Comparison of ENCODE assay signal across 19 cellular contexts in the genomic region with DNA sequence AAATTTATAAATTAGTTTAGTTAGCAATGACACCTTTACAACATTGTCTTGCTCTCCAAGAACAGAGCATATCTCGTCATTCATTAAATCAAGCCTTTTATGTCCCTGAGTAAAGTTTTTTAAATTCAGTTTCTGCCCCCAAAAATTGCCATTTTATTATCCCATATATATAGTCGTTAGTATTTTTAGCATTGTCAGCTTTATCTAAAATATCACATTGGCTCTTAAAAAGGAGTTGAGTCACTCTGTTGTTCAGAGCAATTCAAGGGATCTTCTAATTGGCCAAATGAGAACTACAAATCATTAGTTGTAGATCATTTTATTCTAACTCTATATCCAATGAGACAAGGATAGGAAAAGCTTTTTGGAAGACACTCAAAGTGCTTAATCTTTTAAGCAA.
DNase-seq lines count a peak whose midpoint lies in the region; ATAC-seq, FAIRE-seq and TF ChIP-seq lines count a peak whose summit lies in the region.
"Had no signal": no experiment of that assay in that cellular context is flagged by ENCODE, and none has a peak within 500 bp of the region (broad histone marks: within the 10 kb centered on the region; RNA-seq: fewer than 3 reads in every experiment).

No MANE protein-coding gene starts in this region.

- 34% methylated on average over 2 of the region's 2 CpGs for WGBS in SK-N-SH (ENCODE audit: low lambda C conversion rate)
- 3% methylated on average over 2 of the region's 2 CpGs for WGBS in A549 (ENCODE audit: missing lambda C conversion rate)
- WGBS in K562 (ENCODE audit: insufficient coverage, low coverage, missing lambda C conversion rate) = 0% methylated on average over 2 of the region's 2 CpGs

- in situ Hi-C loops in K562 (cut with MboI) = no loop called here

- TF ChIP-seq CTCF in SK-N-SH (IDR thresholded peaks at IDR 0.05) = no peak
- TF ChIP-seq CTCF in A549 (IDR thresholded peaks at IDR 0.05) = no peak
- TF ChIP-seq CTCF in K562 (IDR thresholded peaks at IDR 0.05 in 2 of 3, conservative IDR thresholded peaks at IDR 0.05 in 1 of 3; ENCODE audit: insufficient read depth in 2 of 3, low read depth in 1 of 3, low read length in 3 of 3) = no peak

- H4K20me1 ChIP-seq in SK-N-SH (ENCODE audit: insufficient read depth) (no peaks in the 10 kb centered on the region), K562 (replicated peaks; ENCODE audit: control insufficient read depth, insufficient read depth, low read length) (no peaks in the 10 kb centered on the region)
- H4K20me1 ChIP-seq: BLaER1 treated with 17β-estradiol and CSF1 and Interleukin-3, amounts not matched to agents 10 nM and 100 nM had no signal

- CTCF ChIA-PET in SK-N-SH (lab: Yijun Ruan, JAX) = no interaction called here
- CTCF ChIA-PET in A549 (lab: Yijun Ruan, JAX) = no interaction called here
- CTCF ChIA-PET in K562 (lab: Yijun Ruan, JAX; ENCODE audit: low intra/inter-chr PET ratio) = no interaction called here

- H2AFZ ChIP-seq in SK-N-SH (ENCODE audit: low read depth) = 0 out of 2 replicates have a peak overlapping the region, but pooled peaks have one; percentile 11
- H2AFZ ChIP-seq in K562 (ENCODE audit: low read depth, low read length) = no peak overlapping the region

- TF ChIP-seq POLR2A in A549 (IDR thresholded peaks at IDR 0.05; ENCODE audit: low read length) = no peak
- no peak for TF ChIP-seq POLR2A in K562 (conservative IDR thresholded peaks at IDR 0.05)

- H3K27me3 ChIP-seq in SK-N-SH (ENCODE audit: insufficient read depth) (no peaks in the 10 kb centered on the region), K562 (ENCODE audit: control insufficient read depth in 2 of 2, insufficient read depth in 2 of 2, low read length in 2 of 2) (no peaks in the 10 kb centered on the region)
- H3K27me3 ChIP-seq: BLaER1 treated with 17β-estradiol and CSF1 and Interleukin-3, amounts not matched to agents 10 nM and 100 nM had no signal

- no peaks in the 10 kb centered on the region for H3K9me1 ChIP-seq in K562 (ENCODE audit: control insufficient read depth, insufficient read depth, low read length)

- H3K36me3 ChIP-seq in SK-N-SH (replicated peaks in 1 of 2; ENCODE audit: control insufficient read depth in 1 of 2, insufficient read depth in 2 of 2, low read length in 1 of 2) (no peaks in the 10 kb centered on the region), K562 (ENCODE audit: control insufficient read depth, insufficient read depth, low read length) (no peaks in the 10 kb centered on the region)
- H3K36me3 ChIP-seq: BLaER1 treated with 17β-estradiol and CSF1 and Interleukin-3, amounts not matched to agents 10 nM and 100 nM had no signal

- TF ChIP-seq RAD21 in SK-N-SH (IDR thresholded peaks at IDR 0.05; ENCODE audit: low read length) (no peak), A549 (conservative IDR thresholded peaks at IDR 0.05 in 1 of 2, IDR thresholded peaks at IDR 0.05 in 1 of 2) (no peak), K562 (CRISPR knock-in tag; conservative IDR thresholded peaks at IDR 0.05 in 1 of 2, IDR thresholded peaks at IDR 0.05 in 1 of 2) (no peak)

- no peak for ATAC-seq in SK-N-SH treated with all-trans-retinoic acid at 6 μM for 48 hours
- no peak for ATAC-seq in A549
- ATAC-seq in K562 = no peak
- ATAC-seq in HG03571 (IDR thresholded peaks at IDR 0.05; ENCODE audit: unreplicated experiment) = no peak
- ATAC-seq: CD8-positive, alpha-beta T cell had no signal

- intact Hi-C loops in K562 (cut with micrococcal nuclease) = no loop called here

- no peaks in the 10 kb centered on the region for H3K9me2 ChIP-seq in SK-N-SH

- DNase-seq in SK-N-SH = no peak
- no peak for DNase-seq in A549 (ENCODE audit: low read depth in 1 of 2, low spot score in 1 of 2)
- DNase-seq in K562 (ENCODE audit: extremely low read depth in 1 of 4, low spot score in 3 of 4) = no peak
- DNase-seq: ACHN; AML-193; Caco-2; Calu3; CD4-positive, alpha-beta T cell; CD8-positive, alpha-beta T cell; DMS79 treated with DMSO at 0.1 percent for 48 hours; GF-D8 had no signal

- no peak overlapping the region for H3K4me3 ChIP-seq in SK-N-SH (ENCODE audit: low read depth in 2 of 2, low read length in 1 of 2)
- H3K4me3 ChIP-seq in A549 = no peak overlapping the region
- H3K4me3 ChIP-seq in K562 = no peak overlapping the region
- H3K4me3 ChIP-seq: BLaER1 treated with 17β-estradiol and CSF1 and Interleukin-3, amounts not matched to agents 10 nM and 100 nM had no signal

- H3K4me2 ChIP-seq in SK-N-SH (no peak overlapping the region), A549 (no peak overlapping the region), K562 (ENCODE audit: insufficient read depth, low read length) (no peak overlapping the region)
- H3K4me2 ChIP-seq: BLaER1 treated with 17β-estradiol and CSF1 and Interleukin-3, amounts not matched to agents 10 nM and 100 nM had no signal

- TF ChIP-seq EP300 in SK-N-SH (IDR thresholded peaks at IDR 0.05; ENCODE audit: borderline replicate concordance in 1 of 2, low read depth in 1 of 2, low read length in 1 of 2) = no peak
- no peak for TF ChIP-seq EP300 in A549 (IDR thresholded peaks at IDR 0.05)
- no peak for TF ChIP-seq EP300 in K562 (IDR thresholded peaks at IDR 0.05; ENCODE audit: low read length)

- no peak for FAIRE-seq in A549 (lab: Jason Lieb, UNC)
- FAIRE-seq in K562 (lab: Jason Lieb, UNC) = no peak
- FAIRE-seq: D721Med, GM12891, GM19239 had no signal

- H3K79me2 ChIP-seq in SK-N-SH (ENCODE audit: insufficient read depth) (no peaks in the 10 kb centered on the region), K562 (ENCODE audit: control insufficient read depth, insufficient read depth, low read length) (no peaks in the 10 kb centered on the region)

- H3F3A ChIP-seq in SK-N-SH (replicated peaks; ENCODE audit: insufficient read depth) = no peaks in the 10 kb centered on the region

- H3K27ac ChIP-seq in SK-N-SH (ENCODE audit: low read depth in 2 of 2, low read length in 1 of 2) (no peak overlapping the region), A549 (no peak overlapping the region), K562 (ENCODE audit: extremely low read depth, low read depth, low read length) (no peak overlapping the region)
- H3K27ac ChIP-seq: 22Rv1; BLaER1 treated with 17β-estradiol and CSF1 and Interleukin-3, amounts not matched to agents 10 nM and 100 nM; C4-2B had no signal

- H3K9me3 ChIP-seq in SK-N-SH (no peaks in the 10 kb centered on the region), A549 (no peaks in the 10 kb centered on the region), K562 (replicated peaks; ENCODE audit: control insufficient read depth, insufficient read depth, low read depth, low read length) (no peaks in the 10 kb centered on the region)
- H3K9me3 ChIP-seq: Caco-2 had no signal

- 0 out of 4 replicates have a peak, but pooled peaks cover 0 to under 1% of the 10 kb centered on the region in 2 experiments for H3K4me1 ChIP-seq in SK-N-SH (ENCODE audit: control insufficient read depth in 1 of 2, insufficient read depth in 2 of 2, low read depth in 1 of 2, low read length in 1 of 2)
- H3K4me1 ChIP-seq in A549 = no peaks in the 10 kb centered on the region
- no peaks in the 10 kb centered on the region for H3K4me1 ChIP-seq in K562 (replicated peaks in 1 of 2; ENCODE audit: control insufficient read depth in 2 of 2, insufficient read depth in 2 of 2, low read length in 2 of 2)
- H3K4me1 ChIP-seq: BLaER1 treated with 17β-estradiol and CSF1 and Interleukin-3, amounts not matched to agents 10 nM and 100 nM; Caco-2 had no signal

- H3K9ac ChIP-seq in SK-N-SH (no peak overlapping the region), K562 (ENCODE audit: insufficient read depth in 1 of 2, low read depth in 2 of 2, low read length in 2 of 2) (no peak overlapping the region)
- H3K9ac ChIP-seq: BLaER1 treated with 17β-estradiol and CSF1 and Interleukin-3, amounts not matched to agents 10 nM and 100 nM had no signal

- POLR2A ChIA-PET in SK-N-SH (lab: Yijun Ruan, JAX) (no interaction called here), A549 (lab: Yijun Ruan, JAX) (no interaction called here), K562 (lab: Yijun Ruan, JAX) (interaction anchor here (0.9 kb wide), 1 partner anchor 13 kb away, joined by 3 read pairs; no protein-coding TSS in a partner anchor)

- no TSS peak for BruUV-seq in K562 (replicated peaks; lab: Mats Ljungman, UMichigan)

TF ChIP-seq in SK-N-SH, 30 proteins besides CTCF, POLR2A, EP300 and RAD21:
- TF ChIP-seq RFX5 (IDR thresholded peaks at IDR 0.05; ENCODE audit: low read length) (no peak), YY1 (IDR thresholded peaks at IDR 0.05; ENCODE audit: low read depth) (no peak)
- TF ChIP-seq, protein P1, sequence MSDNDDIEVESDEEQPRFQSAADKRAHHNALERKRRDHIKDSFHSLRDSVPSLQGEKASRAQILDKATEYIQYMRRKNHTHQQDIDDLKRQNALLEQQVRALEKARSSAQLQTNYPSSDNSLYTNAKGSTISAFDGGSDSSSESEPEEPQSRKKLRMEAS (IDR thresholded peaks at IDR 0.05; ENCODE audit: low read depth) = no peak

TF ChIP-seq in SK-N-SH treated with all-trans-retinoic acid at 6 μM for 48 hours, 23 proteins besides CTCF, POLR2A, EP300 and RAD21 (continues in another document):
- TF ChIP-seq ZNF70 (CRISPR knock-in tag; IDR thresholded peaks at IDR 0.05) (no peak), TOX (CRISPR knock-in tag; IDR thresholded peaks at IDR 0.05; ENCODE audit: borderline replicate concordance) (no peak), SNAI2 (CRISPR knock-in tag; IDR thresholded peaks at IDR 0.05) (no peak), GLIS3 (CRISPR knock-in tag; IDR thresholded peaks at IDR 0.05) (no peak), ESRRG (CRISPR knock-in tag; IDR thresholded peaks at IDR 0.05) (no peak), ISL1 (CRISPR knock-in tag; IDR thresholded peaks at IDR 0.05) (no peak), RARB (CRISPR knock-in tag; IDR thresholded peaks at IDR 0.05) (no peak)

TF ChIP-seq in A549, 52 proteins besides CTCF, POLR2A, EP300 and RAD21:
- TF ChIP-seq ZSCAN20 (CRISPR knock-in tag; IDR thresholded peaks at IDR 0.05) = no peak
- TF ChIP-seq MAFK (IDR thresholded peaks at IDR 0.05; ENCODE audit: partially characterized antibody) = peak; percentile 54

TF ChIP-seq in K562, 482 proteins besides CTCF, POLR2A, EP300 and RAD21 (continues in another document):
- TF ChIP-seq MAFK (IDR thresholded peaks at IDR 0.05; ENCODE audit: low read length) = peak; percentile 54; the same call in 1 of the 2 replicates
- TF ChIP-seq MAFG (tag; conservative IDR thresholded peaks at IDR 0.05) = peak; percentile 82
- no peak for TF ChIP-seq CREB1 (IDR thresholded peaks at IDR 0.05)
- no peak for TF ChIP-seq CREB1 (CRISPR knock-in tag; IDR thresholded peaks at IDR 0.05)
- TF ChIP-seq MAFF (IDR thresholded peaks at IDR 0.05; ENCODE audit: low read length) = peak; percentile 70; the same call in 1 of the 2 replicates
- TF ChIP-seq ZFX (CRISPR knock-in tag; IDR thresholded peaks at IDR 0.05) = no peak
- no peak for TF ChIP-seq DACH1 (IDR thresholded peaks at IDR 0.05; ENCODE audit: partially characterized antibody)
- no peak for TF ChIP-seq BRCA1 (IDR thresholded peaks at IDR 0.05)
- TF ChIP-seq BRCA1 (CRISPR knock-in tag; IDR thresholded peaks at IDR 0.05) = no peak
- peak; percentile 78 for TF ChIP-seq C11orf30 (IDR thresholded peaks at IDR 0.05; ENCODE audit: low read depth)
- no peak for TF ChIP-seq CHD4 (IDR thresholded peaks at IDR 0.05; ENCODE audit: insufficient read depth, insufficient replicate concordance, low read depth, low read length, poor library complexity, severe bottlenecking)
- no peak for TF ChIP-seq ZNF232 (CRISPR knock-in tag; IDR thresholded peaks at IDR 0.05)
